ENCODE assay signal across 8 cellular contexts in the genomic region with DNA sequence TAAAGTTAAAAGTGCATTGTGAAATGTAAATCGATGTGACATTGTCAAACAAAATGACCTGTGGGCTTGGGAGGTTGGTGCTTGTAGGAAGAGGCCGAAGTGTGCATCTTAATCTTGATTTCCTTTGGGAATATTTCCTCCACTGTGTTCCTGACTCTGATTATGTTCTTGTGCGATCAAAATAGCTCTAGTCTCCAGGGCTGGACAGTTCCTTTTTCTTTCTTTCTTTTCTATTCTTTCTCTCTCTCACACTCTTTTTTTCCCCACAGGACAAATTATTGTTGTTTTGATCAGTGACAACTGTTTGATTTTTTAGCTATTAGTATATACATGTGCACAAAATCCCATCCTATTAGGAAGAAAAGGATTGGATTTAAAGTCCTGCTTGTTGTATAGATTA.
"Had no signal": no experiment of that assay in that cellular context is flagged by ENCODE, and none has a peak within 500 bp of the region (broad histone marks: within the 10 kb centered on the region; RNA-seq: fewer than 3 reads in every experiment).

No MANE protein-coding gene starts in this region.

- H3K4me3 ChIP-seq: GM12878 had no signal

- DNase-seq: GDM1, GF-D8 had no signal

- FAIRE-seq: G401.6, GM12878, GM12891, GM12892, GM18507, GM19239 had no signal

- ATAC-seq: GM12878 had no signal
